Comparison of ENCODE assay signal across 20 cellular contexts in genomic region chr11:111909378-111909777, GRCh38. TPM values are rescaled to one million over a fixed set of nuclear protein-coding genes. Genes with fewer than 3 reads are reported as not detected.
DNase-seq lines count a peak whose midpoint lies in the region; TF ChIP-seq lines count a peak whose summit lies in the region.
"Had no signal": no experiment of that assay in that cellular context is flagged by ENCODE, and none has a peak within 500 bp of the region (broad histone marks: within the 10 kb centered on the region; RNA-seq: fewer than 3 reads in every experiment).

No MANE protein-coding gene starts in this region.

- peak overlapping the region; percentile 2 for H3K4me2 ChIP-seq in trophoblast cell (ENCODE audit: low read length)
- H3K4me2 ChIP-seq: BLaER1 had no signal

- peak overlapping the region in 2 of 5 experiments; percentile 96 to 97 for H3K27ac Mint-ChIP-seq in brain
- H3K27ac Mint-ChIP-seq in activated T-cell treated with anti-CD3 and anti-CD28 coated beads, Interleukin-2, amount 50 U/mL, for 24 hours = no peak overlapping the region
- H3K27ac Mint-ChIP-seq: H9; natural killer cell treated with Interleukin-12 subunit alpha and Interleukin-12 subunit beta and Interleukin-15 and Interleukin-18, amount 100 ng/mL, for 72 hours had no signal

- H3K4me3 ChIP-seq in esophagus squamous epithelium = peak overlapping the region in 3 of 4 donors; percentile 47 to 68 (median 54)
- no peak overlapping the region for H3K4me3 ChIP-seq in trophoblast cell (ENCODE audit: low read depth, low read length)
- peak overlapping the region in 1 of 3 donors; percentile 45 for H3K4me3 ChIP-seq in thyroid gland (replicated peaks in 1 of 3)
- no peak overlapping the region for H3K4me3 ChIP-seq in BE2C (ENCODE audit: low read depth, low read length)
- H3K4me3 ChIP-seq: BLaER1 had no signal

- WGBS in esophagus squamous epithelium, 2 donors = 60 to 78% methylated on average over 5 of the region's 5 CpGs
- WGBS in trophoblast cell (ENCODE audit: extremely low coverage, insufficient coverage, insufficient read length) = no CpG with 5 or more reads among the region's 5 CpGs
- 64 to 78% methylated on average over 5 of the region's 5 CpGs for WGBS in thyroid gland, 2 donors

- H3K9me3 Mint-ChIP-seq in brain = peaks cover 0 to 2% (median 0%) of the 10 kb centered on the region in 5 experiments
- no peaks in the 10 kb centered on the region for H3K9me3 Mint-ChIP-seq in activated T-cell treated with anti-CD3 and anti-CD28 coated beads, Interleukin-2, amount 50 U/mL, for 24 hours
- H3K9me3 Mint-ChIP-seq: natural killer cell treated with Interleukin-12 subunit alpha and Interleukin-12 subunit beta and Interleukin-15 and Interleukin-18, amount 100 ng/mL, for 72 hours had no signal

- no peak overlapping the region for H3K4ac ChIP-seq in trophoblast cell (ENCODE audit: low read depth, low read length)

- H3K23ac ChIP-seq in trophoblast cell (ENCODE audit: low read length) = no peak overlapping the region

- H2BK120ac ChIP-seq in trophoblast cell (ENCODE audit: insufficient read depth, low read length, poor library complexity) = no peak overlapping the region

- H2BK5ac ChIP-seq in trophoblast cell (ENCODE audit: low read depth, low read length, poor library complexity) = no peak overlapping the region

- peak overlapping the region in 3 of 4 donors; percentile 94 to 96 (median 95) for H3K27ac ChIP-seq in esophagus squamous epithelium
- H3K27ac ChIP-seq in trophoblast cell (ENCODE audit: low read depth, low read length) = peak overlapping the region; percentile 43
- H3K27ac ChIP-seq in thyroid gland = peak overlapping the region; percentile 98 to 100 (median 98)
- H3K27ac ChIP-seq: BLaER1, left lung had no signal

- no peak overlapping the region for H2BK12ac ChIP-seq in trophoblast cell (ENCODE audit: low read length)

- H2AK5ac ChIP-seq in trophoblast cell (ENCODE audit: low read length) = no peak overlapping the region

- H3K4me1 ChIP-seq in esophagus squamous epithelium (peaks cover 11 to 54% (median 21%) of the 10 kb centered on the region in 3 donors), trophoblast cell (ENCODE audit: control insufficient read depth in 1 of 2, insufficient read depth in 2 of 2, low read length in 2 of 2) (peaks cover 20 to 24% of the 10 kb centered on the region in 2 experiments), thyroid gland (peaks cover 36 to 41% of the 10 kb centered on the region in 2 donors), BE2C (no peaks in the 10 kb centered on the region)
- H3K4me1 ChIP-seq: BLaER1, left lung had no signal

- H3K9me3 ChIP-seq in esophagus squamous epithelium = no peaks in the 10 kb centered on the region
- H3K9me3 ChIP-seq in trophoblast cell (ENCODE audit: insufficient read depth, low read depth, low read length) = peaks cover 2% of the 10 kb centered on the region
- H3K9me3 ChIP-seq in thyroid gland = no peaks in the 10 kb centered on the region
- H3K9me3 ChIP-seq in BE2C = no peaks in the 10 kb centered on the region

- TF ChIP-seq CTCF in brain (conservative IDR thresholded peaks at IDR 0.05) = no peak
- no peak for TF ChIP-seq CTCF in esophagus squamous epithelium (IDR thresholded peaks at IDR 0.05)
- no peak for TF ChIP-seq CTCF in thyroid gland (IDR thresholded peaks at IDR 0.05)
- TF ChIP-seq CTCF in BE2C (IDR thresholded peaks at IDR 0.05; ENCODE audit: low read depth, low read length) = no peak

- intact Hi-C loops in esophagus squamous epithelium (cut with DNase I) (no loop called here), thyroid gland (cut with DNase I) (no loop called here)

- peaks cover 40% of the 10 kb centered on the region for H3K4me1 Mint-ChIP-seq in brain
- H3K4me1 Mint-ChIP-seq in activated T-cell treated with anti-CD3 and anti-CD28 coated beads, Interleukin-2, amount 50 U/mL, for 24 hours (ENCODE audit: low read depth) = no peaks in the 10 kb centered on the region

- H3K36me3 ChIP-seq in esophagus squamous epithelium = peaks cover 0 to 12% (median 0%) of the 10 kb centered on the region in 3 donors
- H3K36me3 ChIP-seq in trophoblast cell (ENCODE audit: control insufficient read depth in 1 of 2, insufficient read depth in 2 of 2, low read length in 2 of 2) = no peaks in the 10 kb centered on the region
- H3K36me3 ChIP-seq in thyroid gland = peaks cover 0 to 7% of the 10 kb centered on the region in 2 donors
- H3K36me3 ChIP-seq in BE2C = no peaks in the 10 kb centered on the region
- H3K36me3 ChIP-seq: BLaER1, left lung had no signal

- TF ChIP-seq POLR2A in esophagus squamous epithelium (IDR thresholded peaks at IDR 0.05) (no peak), thyroid gland (IDR thresholded peaks at IDR 0.05) (no peak)

- no peak overlapping the region for H3K18ac ChIP-seq in trophoblast cell (ENCODE audit: low read length)

- DNase-seq in esophagus squamous epithelium (lab: John Stamatoyannopoulos, UW) (no peak), trophoblast cell (peak; percentile 71 to 91), thyroid gland (no peak), BE2C (no peak), NCI-H2196 treated with DMSO at 0.1 percent for 48 hours (lab: John Stamatoyannopoulos, UW; ENCODE audit: unreplicated experiment) (no peak), COLO668 (lab: John Stamatoyannopoulos, UW; ENCODE audit: unreplicated experiment) (no peak)
- no peak for DNase-seq in activated T-cell treated with anti-CD3 and anti-CD28 coated beads, Interleukin-2, amount 50 U/mL, for 24 hours
- DNase-seq: activated effector memory CD4-positive, alpha-beta T cell treated with Interleukin-2 at 50 U/mL for 16 hours; H9; Kasumi-1; left lung; NCI-H1436; NCI-H226; stimulated activated CD4-positive, alpha-beta T cell treated with anti-CD3 and anti-CD28 coated beads, Interleukin-2, amount 100 ng/mL, for 24 hours; T-helper 2 cell had no signal

- H3K14ac ChIP-seq in trophoblast cell (ENCODE audit: low read length) = no peak overlapping the region

- peaks cover 5% of the 10 kb centered on the region for H3K36me3 Mint-ChIP-seq in brain
- no peaks in the 10 kb centered on the region for H3K36me3 Mint-ChIP-seq in activated T-cell treated with anti-CD3 and anti-CD28 coated beads, Interleukin-2, amount 50 U/mL, for 24 hours (ENCODE audit: low read depth)
- H3K36me3 Mint-ChIP-seq: natural killer cell treated with Interleukin-12 subunit alpha and Interleukin-12 subunit beta and Interleukin-15 and Interleukin-18, amount 100 ng/mL, for 72 hours had no signal

- H3K27me3 ChIP-seq in esophagus squamous epithelium (peaks cover 0 to 16% (median 0%) of the 10 kb centered on the region in 4 donors), trophoblast cell (ENCODE audit: insufficient read depth, low read length) (no peaks in the 10 kb centered on the region), thyroid gland (no peaks in the 10 kb centered on the region), BE2C (no peaks in the 10 kb centered on the region; the same call in 1 of the 2 replicates)
- H3K27me3 ChIP-seq: BLaER1 had no signal

- H3K79me2 ChIP-seq in trophoblast cell (ENCODE audit: control insufficient read depth, insufficient read depth, low read length, poor library complexity) = no peaks in the 10 kb centered on the region

- no peak overlapping the region for H4K12ac ChIP-seq in trophoblast cell (ENCODE audit: low read depth, low read length)

- H3K79me1 ChIP-seq in trophoblast cell (ENCODE audit: low read length) = peaks cover 8% of the 10 kb centered on the region

- H4K91ac ChIP-seq in trophoblast cell (ENCODE audit: low read depth, low read length) = no peak overlapping the region

- peaks cover 7% of the 10 kb centered on the region for H3K27me3 Mint-ChIP-seq in brain
- peaks cover 32% of the 10 kb centered on the region for H3K27me3 Mint-ChIP-seq in activated T-cell treated with anti-CD3 and anti-CD28 coated beads, Interleukin-2, amount 50 U/mL, for 24 hours

- peak overlapping the region in 3 of 5 experiments; percentile 64 to 89 (median 89) for H3K4me3 Mint-ChIP-seq in brain
- no peak overlapping the region for H3K4me3 Mint-ChIP-seq in activated T-cell treated with anti-CD3 and anti-CD28 coated beads, Interleukin-2, amount 50 U/mL, for 24 hours
- H3K4me3 Mint-ChIP-seq: H9; natural killer cell treated with Interleukin-12 subunit alpha and Interleukin-12 subunit beta and Interleukin-15 and Interleukin-18, amount 100 ng/mL, for 72 hours had no signal

- H2AFZ ChIP-seq in trophoblast cell (ENCODE audit: insufficient read depth, low read length, poor library complexity) = no peak overlapping the region

- H4K8ac ChIP-seq in trophoblast cell (ENCODE audit: low read depth, low read length) = no peak overlapping the region

- H3K9ac ChIP-seq in trophoblast cell (ENCODE audit: low read length) = no peak overlapping the region
- H3K9ac ChIP-seq: BLaER1 had no signal

RNA-seq across cellular contexts. Expression of gene CRYAB, which starts 2.2 kb away (rescaled TPM):
- polyA plus RNA-seq in brain (ENCODE audit: insufficient read depth, low read depth, low replicate concordance) = 1,548 TPM
- total RNA-seq in esophagus squamous epithelium = 10 to 100 TPM; 22.9 to 85.0 (median 45.2) TPM
- polyA plus RNA-seq in trophoblast cell (2013) = 13.0 and 16.7 TPM in 2 replicates
- total RNA-seq in thyroid gland = 100 to 1,000 TPM; 174 to 350 (median 250) TPM
- not detected for polyA plus RNA-seq in BE2C (2012; ENCODE audit: insufficient read depth, insufficient read length, low read depth)
- total RNA-seq: H9; natural killer cell treated with Interleukin-12 subunit alpha and Interleukin-12 subunit beta and Interleukin-15 and Interleukin-18, amount 100 ng/mL, for 72 hours had no signal

RNA-seq across cellular contexts. Expression of gene HSPB2, which starts 3.2 kb away (rescaled TPM):
- 4.3 TPM for polyA plus RNA-seq in brain (ENCODE audit: insufficient read depth, low read depth, low replicate concordance)
- total RNA-seq in esophagus squamous epithelium (under 1 TPM in 1 of 4 donors, not detected in 3; 0.19 TPM), thyroid gland (under 1 TPM in 1 of 4 donors, not detected in 3; 0.22 TPM)
- polyA plus RNA-seq in trophoblast cell (2013) = 0.05 TPM in 1 of 2 replicates, not detected in the other
- polyA plus RNA-seq in BE2C (2012; ENCODE audit: insufficient read depth, insufficient read length, low read depth) = not detected
- total RNA-seq: astrocyte; dermis microvascular lymphatic vessel endothelial cell; natural killer cell treated with Interleukin-12 subunit alpha and Interleukin-12 subunit beta and Interleukin-15 and Interleukin-18, amount 100 ng/mL, for 72 hours had no signal

RNA-seq across cellular contexts. Expression of gene C11orf52, which starts 9.3 kb away (rescaled TPM):
- 9.1 TPM for polyA plus RNA-seq in brain (ENCODE audit: insufficient read depth, low read depth, low replicate concordance)
- total RNA-seq in esophagus squamous epithelium (10 to 100 TPM in 1 of 4 donors, 1 to 10 TPM in 3; 2.4 to 10.2 (median 3.7) TPM), thyroid gland (10 to 100 TPM; 21.7 to 33.4 (median 24.9) TPM)
- 7.1 and 7.4 TPM in 2 replicates for polyA plus RNA-seq in trophoblast cell (2013)
- not detected for polyA plus RNA-seq in BE2C (2012; ENCODE audit: insufficient read depth, insufficient read length, low read depth)
- total RNA-seq: natural killer cell treated with Interleukin-12 subunit alpha and Interleukin-12 subunit beta and Interleukin-15 and Interleukin-18, amount 100 ng/mL, for 72 hours had no signal

RNA-seq across cellular contexts. Expression of gene DIXDC1, which starts 27.8 kb away (rescaled TPM):
- 13.6 TPM for polyA plus RNA-seq in brain (ENCODE audit: insufficient read depth, low read depth, low replicate concordance)
- 10 to 100 TPM in 2 of 4 donors, 1 to 10 TPM in 2; 2.8 to 26.1 (median 9.2) TPM for total RNA-seq in esophagus squamous epithelium
- polyA plus RNA-seq in trophoblast cell (2013) = 3.0 and 3.1 TPM in 2 replicates
- 10 to 100 TPM; 30.5 to 41.3 (median 38.2) TPM for total RNA-seq in thyroid gland
- 10.6 TPM for polyA plus RNA-seq in BE2C (2012; ENCODE audit: insufficient read depth, insufficient read length, low read depth)

RNA-seq across cellular contexts. Expression of gene CFAP68, which starts 30.0 kb away (rescaled TPM):
- polyA plus RNA-seq in brain (ENCODE audit: insufficient read depth, low read depth, low replicate concordance) = 54.4 TPM
- total RNA-seq in esophagus squamous epithelium = 10 to 100 TPM; 12.7 to 28.8 (median 17.7) TPM
- 18.3 and 18.7 TPM in 2 replicates for polyA plus RNA-seq in trophoblast cell (2013)
- 10 to 100 TPM; 24.7 to 47.1 (median 38.0) TPM for total RNA-seq in thyroid gland
- 24.8 TPM for polyA plus RNA-seq in BE2C (2012; ENCODE audit: insufficient read depth, insufficient read length, low read depth)

Comparison
In these comparisons a context has a peak if more than half of its experiments do, and no peak if none do; other contexts are left out.
1. DNase-seq: peak in trophoblast cell (2 of 2); none in esophagus squamous epithelium (single experiment), thyroid gland (0 of 2), activated T-cell treated with anti-CD3 and anti-CD28 coated beads, Interleukin-2, amount 50 U/mL, for 24 hours (single experiment), BE2C (single experiment), NCI-H2196 treated with DMSO at 0.1 percent for 48 hours (single experiment) and COLO668 (single experiment).
2. H3K27ac ChIP-seq: peak in every context shown above with its lines; median percentile 98 in thyroid gland; 95 in esophagus squamous epithelium; 43 in trophoblast cell.
3. H3K4me3 ChIP-seq: peak in esophagus squamous epithelium (3 of 4); none in trophoblast cell (single experiment) and BE2C (single experiment).